Comparison of ENCODE assay signal across 22 cellular contexts in the genomic region with DNA sequence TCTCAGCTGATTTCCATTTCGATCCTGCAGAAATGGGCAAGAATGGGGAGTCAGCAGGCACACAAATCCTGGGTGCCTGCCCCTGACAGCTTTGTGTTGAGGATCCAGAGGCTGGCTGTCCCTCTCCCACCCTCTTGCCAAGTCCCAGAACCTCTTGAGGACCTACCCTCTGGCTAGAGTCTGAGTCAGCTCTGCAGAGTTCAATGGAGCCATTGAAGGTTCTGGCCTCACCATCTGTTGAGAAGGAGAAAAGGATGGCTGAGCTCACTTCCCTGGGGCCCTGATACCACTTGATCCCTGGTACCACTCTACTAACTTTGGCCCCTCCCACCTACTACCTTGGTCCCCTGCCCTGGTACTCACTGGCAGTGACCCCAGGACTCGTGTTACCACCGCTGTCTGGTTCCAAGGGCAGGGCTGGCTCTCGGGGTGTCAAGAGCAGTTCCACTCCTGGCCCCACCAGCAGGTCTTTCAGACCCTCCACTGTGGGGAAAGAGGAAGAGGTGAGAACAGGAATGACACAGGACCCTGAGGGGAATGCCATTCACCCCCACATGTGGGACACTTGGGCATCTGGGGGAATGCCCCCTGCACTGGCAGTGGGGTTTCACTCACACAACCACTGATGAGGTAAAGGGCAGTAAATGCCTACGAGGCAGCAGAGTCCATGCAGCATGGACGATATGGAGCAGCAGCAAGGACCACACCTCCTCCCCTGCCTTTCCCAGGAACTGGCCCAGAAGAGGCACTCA. TPM values are rescaled to one million over a fixed set of nuclear protein-coding genes. Genes with fewer than 3 reads are reported as not detected.
DNase-seq lines count a peak whose midpoint lies in the region.
"Had no signal": no experiment of that assay in that cellular context is flagged by ENCODE, and none has a peak within 500 bp of the region (broad histone marks: within the 10 kb centered on the region; RNA-seq: fewer than 3 reads in every experiment).

No MANE protein-coding gene starts in this region.

- H3K9me3 ChIP-seq in skeletal muscle tissue (ENCODE audit: control insufficient read depth in 3 of 3, low read length in 3 of 3): no peaks in the 10 kb centered on the region
- H3K9me3 ChIP-seq: esophagus muscularis mucosa had no signal

- H3K9ac ChIP-seq in skeletal muscle tissue (ENCODE audit: low read depth in 1 of 3, low read length in 3 of 3): peak overlapping the region in 2 of 3 donors; percentile 8 to 12

- H3K27me3 ChIP-seq in skeletal muscle tissue (ENCODE audit: control insufficient read depth in 3 of 3, insufficient read depth in 3 of 3, low read length in 3 of 3): no peaks in the 10 kb centered on the region
- H3K27me3 ChIP-seq: esophagus muscularis mucosa had no signal

- peaks cover 4% of the 10 kb centered on the region for H3K36me3 Mint-ChIP-seq in IgD-negative memory B cell
- H3K36me3 Mint-ChIP-seq in dendritic cell treated with granulocyte-macrophage colony-stimulating factor and Interleukin-4, amounts not matched to agents 40 ng/mL and 50 ng/mL, for 4 days (ENCODE audit: low read depth): peaks cover 100% of the 10 kb centered on the region

- H3K9me3 Mint-ChIP-seq in IgD-negative memory B cell: no peaks in the 10 kb centered on the region
- H3K9me3 Mint-ChIP-seq in dendritic cell treated with granulocyte-macrophage colony-stimulating factor and Interleukin-4, amounts not matched to agents 40 ng/mL and 50 ng/mL, for 4 days: no peaks in the 10 kb centered on the region
- H3K9me3 Mint-ChIP-seq: brain had no signal

- peak overlapping the region in 1 of 4 donors; percentile 39 for H3K4me3 Mint-ChIP-seq in IgD-negative memory B cell
- H3K4me3 Mint-ChIP-seq in dendritic cell treated with granulocyte-macrophage colony-stimulating factor and Interleukin-4, amounts not matched to agents 40 ng/mL and 50 ng/mL, for 4 days: no peak overlapping the region
- H3K4me3 Mint-ChIP-seq: brain had no signal

- peak; percentile 23 for DNase-seq in D341Med (ENCODE audit: low spot score)
- no peak for DNase-seq in GM19238 (ENCODE audit: insufficient read length, low spot score)
- no peak for DNase-seq in NCI-H510A treated with DMSO at 0.1 percent for 48 hours (lab: John Stamatoyannopoulos, UW)
- DNase-seq in NCI-H1436 treated with DMSO at 0.1 percent for 48 hours (lab: John Stamatoyannopoulos, UW): no peak
- DNase-seq: C1 segment of cervical spinal cord; HCEC 1CT; Kasumi-1; left ventricle myocardium superior; NCI-H146; NCI-H226; NK-92 treated with Interleukin-12 subunit alpha and Interleukin-12 subunit beta, amount 100 ng/mL, for 24 hours; SW 1271; trophoblast cell had no signal

- intact Hi-C loops in dendritic cell treated with granulocyte-macrophage colony-stimulating factor and Interleukin-4, amounts not matched to agents 40 ng/mL and 50 ng/mL, for 4 days (cut with micrococcal nuclease): no loop called here

- no peaks in the 10 kb centered on the region for H3K27me3 Mint-ChIP-seq in IgD-negative memory B cell
- no peaks in the 10 kb centered on the region for H3K27me3 Mint-ChIP-seq in dendritic cell treated with granulocyte-macrophage colony-stimulating factor and Interleukin-4, amounts not matched to agents 40 ng/mL and 50 ng/mL, for 4 days
- H3K27me3 Mint-ChIP-seq: brain had no signal

- H3K27ac Mint-ChIP-seq in IgD-negative memory B cell: peak overlapping the region in 2 of 3 donors; percentile 23 to 51
- H3K27ac Mint-ChIP-seq in dendritic cell treated with granulocyte-macrophage colony-stimulating factor and Interleukin-4, amounts not matched to agents 40 ng/mL and 50 ng/mL, for 4 days: peak overlapping the region; percentile 71

- peaks cover 2 to 6% (median 5%) of the 10 kb centered on the region in 3 donors for H3K4me1 Mint-ChIP-seq in IgD-negative memory B cell
- H3K4me1 Mint-ChIP-seq in dendritic cell treated with granulocyte-macrophage colony-stimulating factor and Interleukin-4, amounts not matched to agents 40 ng/mL and 50 ng/mL, for 4 days (ENCODE audit: low read depth): peaks cover 54% of the 10 kb centered on the region
- H3K4me1 Mint-ChIP-seq: brain had no signal

- peaks cover 53 to 73% (median 69%) of the 10 kb centered on the region in 3 donors for H3K36me3 ChIP-seq in skeletal muscle tissue (ENCODE audit: control insufficient read depth in 3 of 3, insufficient read depth in 3 of 3, low read length in 3 of 3)

- H3K4me3 ChIP-seq in skeletal muscle tissue (ENCODE audit: low read length in 3 of 3): no peak overlapping the region
- H3K4me3 ChIP-seq: esophagus muscularis mucosa, skin epidermis had no signal

- no peak overlapping the region for H3K27ac ChIP-seq in skeletal muscle tissue (ENCODE audit: low read depth, low read length)

- H3K4me1 ChIP-seq in skeletal muscle tissue (ENCODE audit: control insufficient read depth in 3 of 3, insufficient read depth in 3 of 3, low read length in 3 of 3): peaks cover 9 to 12% (median 10%) of the 10 kb centered on the region in 3 donors
- H3K4me1 ChIP-seq: esophagus muscularis mucosa had no signal

RNA-seq across cellular contexts. Expression of gene RXFP4, which starts 10.5 kb away (rescaled TPM):
- 0.78 TPM for polyA plus RNA-seq in IgD-negative memory B cell
- not detected for total RNA-seq in skeletal muscle tissue
- total RNA-seq: dermis microvascular lymphatic vessel endothelial cell, esophagus muscularis mucosa, glomerular endothelial cell, left ventricle myocardium superior, myocyte had no signal

RNA-seq across cellular contexts. Expression of gene KHDC4, which starts 17.7 kb away (rescaled TPM):
- polyA plus RNA-seq in IgD-negative memory B cell: 8.0 TPM
- 26.6 TPM for total RNA-seq in skeletal muscle tissue

RNA-seq across cellular contexts. Expression of gene ARHGEF2, which starts 26.4 kb away (rescaled TPM):
- 43.9 TPM for polyA plus RNA-seq in IgD-negative memory B cell
- 135 TPM for total RNA-seq in skeletal muscle tissue

RNA-seq across cellular contexts. Expression of gene RIT1, which starts 40.8 kb away (rescaled TPM):
- 12.7 TPM for polyA plus RNA-seq in IgD-negative memory B cell
- 21.4 TPM for total RNA-seq in skeletal muscle tissue
